In genomic region chr18:45467307-45467706, GRCh38 we compare ENCODE assay signal across 29 cellular contexts.
DNase-seq lines count a peak whose midpoint lies in the region; ATAC-seq, FAIRE-seq and TF ChIP-seq lines count a peak whose summit lies in the region.
"Had no signal": no experiment of that assay in that cellular context is flagged by ENCODE, and none has a peak within 500 bp of the region (broad histone marks: within the 10 kb centered on the region; RNA-seq: fewer than 3 reads in every experiment).

No MANE protein-coding gene starts in this region.

- intact Hi-C loops in K562 (cut with micrococcal nuclease) = no loop called here
- intact Hi-C loops in sciatic nerve (cut with DNase I) = no loop called here

- no peak overlapping the region for H3K4me3 ChIP-seq in BLaER1
- no peak overlapping the region for H3K4me3 ChIP-seq in GM12865 (ENCODE audit: low read depth, low read length)
- H3K4me3 ChIP-seq in K562 = no peak overlapping the region
- H3K4me3 ChIP-seq: Peyer's patch, sigmoid colon, SJSA1, tibial nerve had no signal

- no peaks in the 10 kb centered on the region for H3K79me2 ChIP-seq in K562 (ENCODE audit: control insufficient read depth, insufficient read depth, low read length)

- TF ChIP-seq RAD21 in K562 (CRISPR knock-in tag; conservative IDR thresholded peaks at IDR 0.05 in 1 of 2, IDR thresholded peaks at IDR 0.05 in 1 of 2) = no peak

- ATAC-seq in K562 (no peak), GM21825 (IDR thresholded peaks at IDR 0.05; ENCODE audit: unreplicated experiment) (no peak), sciatic nerve (no peak)
- ATAC-seq: T-helper 17 cell had no signal

- FAIRE-seq in K562 (lab: Jason Lieb, UNC) = no peak
- FAIRE-seq: H1 had no signal

- H3K9me3 ChIP-seq in BLaER1 (no peaks in the 10 kb centered on the region), K562 (replicated peaks; ENCODE audit: control insufficient read depth, insufficient read depth, low read depth, low read length) (no peaks in the 10 kb centered on the region)
- H3K9me3 ChIP-seq: Peyer's patch, sigmoid colon, SJSA1 had no signal

- H3K27ac ChIP-seq in BLaER1 (no peak overlapping the region), K562 (ENCODE audit: extremely low read depth, low read depth, low read length) (no peak overlapping the region)
- H3K27ac ChIP-seq: HL-60, Peyer's patch, sigmoid colon, SJSA1, tibial nerve, VCaP had no signal

- H3K36me3 Mint-ChIP-seq in chondrocyte (ENCODE audit: low read depth) = no peaks in the 10 kb centered on the region
- H3K36me3 Mint-ChIP-seq: brain, CD14-positive monocyte, memory B cell had no signal

- DNase-seq in GM12865 (ENCODE audit: low read depth) (peak; percentile 3), KBM-7 (peak; percentile 42), K562 (ENCODE audit: extremely low read depth in 1 of 4, low spot score in 3 of 4) (no peak), D341Med (ENCODE audit: low spot score) (no peak), chondrocyte (ENCODE audit: low spot score) (no peak), sciatic nerve (ENCODE audit: low spot score) (no peak)
- DNase-seq: activated CD4-positive, alpha-beta T cell treated with anti-CD3 and anti-CD28 coated beads for 48 hours; activated naive CD4-positive, alpha-beta T cell; activated T-cell treated with anti-CD3 and anti-CD28 coated beads, Interleukin-2, amount 50 U/mL, for 48 hours; effector CD8-positive, alpha-beta T cell; erythroblast; foreskin melanocyte; NCI-H2171; NCI-H510A treated with DMSO at 0.1 percent for 48 hours; NK-92 treated with Interleukin-12 subunit alpha and Interleukin-12 subunit beta, amount 100 ng/mL, for 24 hours; Peyer's patch; sigmoid colon; T-helper 17 cell had no signal

- H3K9ac ChIP-seq in BLaER1 = no peak overlapping the region
- H3K9ac ChIP-seq in K562 (ENCODE audit: insufficient read depth in 1 of 2, low read depth in 2 of 2, low read length in 2 of 2) = no peak overlapping the region

- in situ Hi-C loops in KBM-7 (cut with MboI; ENCODE audit: low pct_unique_long_range_greater_than_20kb, low sequenced_read_pairs) = no loop called here
- in situ Hi-C loops in K562 (cut with MboI) = no loop called here

- peaks cover 11% of the 10 kb centered on the region for H3K4me1 ChIP-seq in BLaER1
- no peaks in the 10 kb centered on the region for H3K4me1 ChIP-seq in K562 (replicated peaks in 1 of 2; ENCODE audit: control insufficient read depth in 2 of 2, insufficient read depth in 2 of 2, low read length in 2 of 2)
- H3K4me1 ChIP-seq: Peyer's patch, sigmoid colon, SJSA1, tibial nerve had no signal

- H3K4me1 Mint-ChIP-seq in chondrocyte (ENCODE audit: low read depth) = no peaks in the 10 kb centered on the region
- H3K4me1 Mint-ChIP-seq: T-helper 17 cell had no signal

- H2AFZ ChIP-seq in K562 (ENCODE audit: low read depth, low read length) = no peak overlapping the region

- H3K27me3 ChIP-seq in BLaER1 (no peaks in the 10 kb centered on the region), K562 (ENCODE audit: control insufficient read depth in 2 of 2, insufficient read depth in 2 of 2, low read length in 2 of 2) (no peaks in the 10 kb centered on the region)
- H3K27me3 ChIP-seq: Peyer's patch, sigmoid colon, SJSA1, tibial nerve had no signal

- H3K27me3 Mint-ChIP-seq in chondrocyte (ENCODE audit: low read depth) = peaks cover 5% of the 10 kb centered on the region
- H3K27me3 Mint-ChIP-seq: brain had no signal

- TF ChIP-seq CTCF in GM12865 (IDR thresholded peaks at IDR 0.05; ENCODE audit: insufficient read depth, low read depth, low read length, missing control alignments) (no peak), K562 (IDR thresholded peaks at IDR 0.05 in 2 of 3, conservative IDR thresholded peaks at IDR 0.05 in 1 of 3; ENCODE audit: insufficient read depth in 2 of 3, low read depth in 1 of 3, low read length in 3 of 3) (no peak), chondrocyte (IDR thresholded peaks at IDR 0.05) (no peak)

- H3K4me2 ChIP-seq in BLaER1 = peak overlapping the region; percentile 32; the same call in 1 of the 2 replicates
- H3K4me2 ChIP-seq in K562 (ENCODE audit: insufficient read depth, low read length) = no peak overlapping the region

- H3K27ac Mint-ChIP-seq in chondrocyte (ENCODE audit: unreplicated experiment) = no peak overlapping the region
- H3K27ac Mint-ChIP-seq: CD14-positive monocyte; memory B cell; stimulated activated naive CD8-positive, alpha-beta T cell treated with anti-CD3 and anti-CD28 coated beads, Interleukin-15, Interleukin-2, amounts not matched to agents 100 ng/mL and 50 ng/mL, for 24 hours; T-helper 17 cell had no signal

- no peak for TF ChIP-seq EP300 in K562 (IDR thresholded peaks at IDR 0.05; ENCODE audit: low read length)

- no peaks in the 10 kb centered on the region for H3K9me1 ChIP-seq in K562 (ENCODE audit: control insufficient read depth, insufficient read depth, low read length)

- H3K36me3 ChIP-seq in BLaER1 (no peaks in the 10 kb centered on the region), K562 (ENCODE audit: control insufficient read depth, insufficient read depth, low read length) (no peaks in the 10 kb centered on the region)
- H3K36me3 ChIP-seq: Peyer's patch, sigmoid colon, SJSA1, tibial nerve had no signal

- POLR2A ChIA-PET in K562 (lab: Yijun Ruan, JAX) = no interaction called here

- H4K20me1 ChIP-seq in BLaER1 = no peaks in the 10 kb centered on the region
- H4K20me1 ChIP-seq in K562 (replicated peaks; ENCODE audit: control insufficient read depth, insufficient read depth, low read length) = no peaks in the 10 kb centered on the region

- H3K9me3 Mint-ChIP-seq in chondrocyte (ENCODE audit: low read depth) = no peaks in the 10 kb centered on the region
- H3K9me3 Mint-ChIP-seq: brain; memory B cell; stimulated activated naive CD8-positive, alpha-beta T cell treated with anti-CD3 and anti-CD28 coated beads, Interleukin-15, Interleukin-2, amounts not matched to agents 100 ng/mL and 50 ng/mL, for 24 hours had no signal

- TF ChIP-seq POLR2A in K562 (conservative IDR thresholded peaks at IDR 0.05) = no peak

- CTCF ChIA-PET in K562 (lab: Yijun Ruan, JAX; ENCODE audit: low intra/inter-chr PET ratio) = no interaction called here

- no TSS peak for BruUV-seq in K562 (replicated peaks; lab: Mats Ljungman, UMichigan)

- WGBS in K562 (ENCODE audit: insufficient coverage, low coverage, missing lambda C conversion rate) = 0% methylated on average over 2 of the region's 2 CpGs

- no peak overlapping the region for H3K4me3 Mint-ChIP-seq in chondrocyte (ENCODE audit: unreplicated experiment)
- H3K4me3 Mint-ChIP-seq: brain; CD14-positive monocyte; memory B cell; stimulated activated naive CD8-positive, alpha-beta T cell treated with anti-CD3 and anti-CD28 coated beads, Interleukin-15, Interleukin-2, amounts not matched to agents 100 ng/mL and 50 ng/mL, for 24 hours; T-helper 17 cell had no signal

TF ChIP-seq in K562, 482 proteins besides CTCF, POLR2A, EP300 and RAD21:
- peak; percentile 40 for TF ChIP-seq USF2 (CRISPR knock-in tag; IDR thresholded peaks at IDR 0.05)
- no peak for TF ChIP-seq PCBP1 (IDR thresholded peaks at IDR 0.05; ENCODE audit: low read depth, low read length, poor library complexity, severe bottlenecking)

Comparison
In these comparisons a context has a peak if more than half of its experiments do, and no peak if none do; other contexts are left out.
1. DNase-seq: peak in GM12865 (single experiment) and KBM-7 (single experiment); none in K562 (0 of 4), D341Med (single experiment), chondrocyte (single experiment) and sciatic nerve (single experiment).